1 cellular context compared by ENCODE assay signal in genomic region chr3:79161941-79162340, GRCh38.
TF ChIP-seq lines count a peak whose summit lies in the region.

No MANE protein-coding gene starts in this region.

TF ChIP-seq in GM23338, 12 proteins besides CTCF, POLR2A, EP300 and RAD21 (continued from another document):
- TF ChIP-seq ZNF462 (CRISPR knock-in tag; IDR thresholded peaks at IDR 0.05) (no peak), EZH2phosphoT487 (IDR thresholded peaks at IDR 0.05; ENCODE audit: unreplicated experiment) (no peak), NANOG (IDR thresholded peaks at IDR 0.05; ENCODE audit: borderline replicate concordance) (no peak), EZH2 (IDR thresholded peaks at IDR 0.05; ENCODE audit: low read depth, unreplicated experiment) (no peak), ZNF114 (CRISPR knock-in tag; IDR thresholded peaks at IDR 0.05) (no peak), ZNF331 (CRISPR knock-in tag; IDR thresholded peaks at IDR 0.05; ENCODE audit: low read depth) (no peak), ETS1 (IDR thresholded peaks at IDR 0.05) (no peak)
